8 cellular contexts compared by ENCODE assay signal in the genomic region with DNA sequence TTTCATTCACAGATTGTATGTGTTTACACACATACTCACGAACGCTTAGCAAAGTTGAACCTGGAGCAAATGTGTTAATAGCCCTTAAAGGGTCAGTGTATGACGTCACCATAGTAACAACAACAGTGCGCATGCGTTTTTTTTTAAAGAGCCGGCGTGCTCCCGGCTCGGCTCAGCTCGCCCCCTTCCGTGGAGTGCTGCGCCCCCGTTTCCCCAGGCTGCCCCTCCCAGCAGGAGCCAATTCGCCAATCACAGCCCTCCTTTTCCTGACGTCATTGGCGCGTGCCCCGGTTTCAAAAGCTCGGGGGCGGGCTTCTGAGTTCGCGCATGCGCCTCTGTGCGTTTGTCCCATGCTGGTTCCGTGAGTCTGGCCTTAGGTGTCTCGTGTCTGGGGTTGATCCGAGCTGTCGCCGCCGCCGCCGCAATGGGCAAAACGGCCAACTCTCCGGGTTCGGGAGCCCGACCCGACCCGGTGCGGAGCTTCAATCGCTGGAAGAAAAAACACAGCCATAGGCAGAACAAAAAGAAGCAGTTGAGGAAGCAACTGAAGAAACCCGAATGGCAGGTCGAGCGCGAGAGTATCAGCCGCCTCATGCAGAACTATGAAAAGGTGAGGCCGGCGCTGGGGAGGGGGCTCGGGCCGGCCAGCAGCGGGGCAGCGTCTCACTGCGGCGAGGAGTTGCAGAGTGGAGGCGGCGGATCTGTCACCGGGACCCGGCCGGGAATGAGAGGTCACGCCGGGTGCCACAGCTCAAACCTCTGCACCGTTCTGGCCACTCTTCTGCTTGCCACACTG. TPM values are rescaled to one million over a fixed set of nuclear protein-coding genes. Genes with fewer than 3 reads are reported as not detected.
A peak's percentile ranks its signal among the peaks of the same experiment; 100 is the strongest.
DNase-seq lines count a peak whose midpoint lies in the region; ATAC-seq and TF ChIP-seq lines count a peak whose summit lies in the region.

A gene (plus strand): TSS at position 340 of the 796 bp plus-strand sequence. CDS start 85 bp downstream, at position 425.

- DNase-seq in CD1c-positive myeloid dendritic cell (ENCODE audit: extremely low spot score) = peak; percentile 99
- DNase-seq in NCI-H82 (lab: John Stamatoyannopoulos, UW) = peak; percentile 98
- peak; percentile 96 to 98 for DNase-seq in activated CD4-positive, alpha-beta T cell treated with anti-CD3 and anti-CD28 coated beads, Interleukin-2, amount 50 U/mL, for 48 hours
- peak; percentile 96 to 98 (median 97) for DNase-seq in dorsolateral prefrontal cortex
- DNase-seq in stimulated activated CD4-positive, alpha-beta T cell treated with anti-CD3 and anti-CD28 coated beads, Interleukin-4, amount 100 ng/mL, for 24 hours = peak; percentile 98

- peak within 1 kb of the TSS; percentile 90 to 93 for H3K9ac ChIP-seq in liver (ENCODE audit: low read depth in 1 of 2, low read length in 2 of 2)

- intact Hi-C loops in dorsolateral prefrontal cortex (cut with DNase I) = loop anchor here (2.0 to 10.0 kb wide), 7 partner anchors 170 to 658 kb away; a partner anchor contains a TSS

- peaks cover 3 to 18% (median 10%) of the 10 kb centered on the region in 4 donors for H3K4me1 ChIP-seq in liver (ENCODE audit: control insufficient read depth in 4 of 4, insufficient read depth in 4 of 4, low read length in 3 of 4)

- TF ChIP-seq CTCF in dorsolateral prefrontal cortex (IDR thresholded peaks at IDR 0.05 in 54 of 56, conservative IDR thresholded peaks at IDR 0.05 in 2 of 56; ENCODE audit: low read depth in 1 of 56, partially characterized antibody in 56 of 56) (peak in 53 of 56 donors; percentile 11 to 69 (median 42)), liver (IDR thresholded peaks at IDR 0.05; ENCODE audit: low read depth, low read length, missing input control) (no peak)

- no peaks in the 10 kb centered on the region for H3K9me3 ChIP-seq in liver (ENCODE audit: control insufficient read depth in 4 of 4, low read length in 3 of 4)

- ATAC-seq in GM19397 (IDR thresholded peaks at IDR 0.05; ENCODE audit: unreplicated experiment) (peak; percentile 77), HG03571 (IDR thresholded peaks at IDR 0.05; ENCODE audit: unreplicated experiment) (peak; percentile 85)

- H3K4me3 ChIP-seq in dorsolateral prefrontal cortex (peak within 1 kb of the TSS; percentile 70 to 100 (median 92)), liver (ENCODE audit: low read depth in 1 of 3, low read length in 3 of 3) (peak within 1 kb of the TSS; percentile 64 to 88 (median 73))

- H3K27ac ChIP-seq in dorsolateral prefrontal cortex (peak within 1 kb of the TSS in 44 of 59 donors; percentile 26 to 85 (median 65)), liver (ENCODE audit: low read depth in 1 of 2, low read length in 2 of 2) (peak within 1 kb of the TSS; percentile 67 to 72)

- H3K36me3 ChIP-seq in liver (ENCODE audit: control insufficient read depth in 4 of 4, insufficient read depth in 3 of 4, low read depth in 1 of 4, low read length in 3 of 4) = no peaks in the 10 kb centered on the region

- TF ChIP-seq RAD21 in liver (IDR thresholded peaks at IDR 0.05) = peak; percentile 25 to 29

- H3K27me3 ChIP-seq in dorsolateral prefrontal cortex (no peaks in the 10 kb centered on the region), liver (ENCODE audit: control insufficient read depth in 4 of 4, insufficient read depth in 4 of 4, low read length in 3 of 4) (no peaks in the 10 kb centered on the region)

- WGBS in liver = under 1% methylated on average over 61 of the region's 61 CpGs

TF ChIP-seq in liver, 16 proteins besides CTCF, POLR2A, EP300 and RAD21:
- TF ChIP-seq SP1 (IDR thresholded peaks at IDR 0.05) (peak; percentile 69), HNF4A (conservative IDR thresholded peaks at IDR 0.05) (peak; percentile 32 to 36), HNF4G (IDR thresholded peaks at IDR 0.05) (no peak), FOXA1 (IDR thresholded peaks at IDR 0.05) (no peak), YY1 (IDR thresholded peaks at IDR 0.05) (peak; percentile 30), FOXA2 (IDR thresholded peaks at IDR 0.05) (peak; percentile 33), JUND (IDR thresholded peaks at IDR 0.05) (peak; percentile 86 to 91), EGR1 (IDR thresholded peaks at IDR 0.05; ENCODE audit: low read depth in 2 of 2) (peak; percentile 51 to 84), GABPA (IDR thresholded peaks at IDR 0.05 in 1 of 2, conservative IDR thresholded peaks at IDR 0.05 in 1 of 2) (peak in 1 of 2 donors; percentile 78), TAF1 (conservative IDR thresholded peaks at IDR 0.05) (no peak), RXRA (IDR thresholded peaks at IDR 0.05) (peak; percentile 26 to 52), NR2F2 (IDR thresholded peaks at IDR 0.05) (no peak)
- TF ChIP-seq, protein P1, sequence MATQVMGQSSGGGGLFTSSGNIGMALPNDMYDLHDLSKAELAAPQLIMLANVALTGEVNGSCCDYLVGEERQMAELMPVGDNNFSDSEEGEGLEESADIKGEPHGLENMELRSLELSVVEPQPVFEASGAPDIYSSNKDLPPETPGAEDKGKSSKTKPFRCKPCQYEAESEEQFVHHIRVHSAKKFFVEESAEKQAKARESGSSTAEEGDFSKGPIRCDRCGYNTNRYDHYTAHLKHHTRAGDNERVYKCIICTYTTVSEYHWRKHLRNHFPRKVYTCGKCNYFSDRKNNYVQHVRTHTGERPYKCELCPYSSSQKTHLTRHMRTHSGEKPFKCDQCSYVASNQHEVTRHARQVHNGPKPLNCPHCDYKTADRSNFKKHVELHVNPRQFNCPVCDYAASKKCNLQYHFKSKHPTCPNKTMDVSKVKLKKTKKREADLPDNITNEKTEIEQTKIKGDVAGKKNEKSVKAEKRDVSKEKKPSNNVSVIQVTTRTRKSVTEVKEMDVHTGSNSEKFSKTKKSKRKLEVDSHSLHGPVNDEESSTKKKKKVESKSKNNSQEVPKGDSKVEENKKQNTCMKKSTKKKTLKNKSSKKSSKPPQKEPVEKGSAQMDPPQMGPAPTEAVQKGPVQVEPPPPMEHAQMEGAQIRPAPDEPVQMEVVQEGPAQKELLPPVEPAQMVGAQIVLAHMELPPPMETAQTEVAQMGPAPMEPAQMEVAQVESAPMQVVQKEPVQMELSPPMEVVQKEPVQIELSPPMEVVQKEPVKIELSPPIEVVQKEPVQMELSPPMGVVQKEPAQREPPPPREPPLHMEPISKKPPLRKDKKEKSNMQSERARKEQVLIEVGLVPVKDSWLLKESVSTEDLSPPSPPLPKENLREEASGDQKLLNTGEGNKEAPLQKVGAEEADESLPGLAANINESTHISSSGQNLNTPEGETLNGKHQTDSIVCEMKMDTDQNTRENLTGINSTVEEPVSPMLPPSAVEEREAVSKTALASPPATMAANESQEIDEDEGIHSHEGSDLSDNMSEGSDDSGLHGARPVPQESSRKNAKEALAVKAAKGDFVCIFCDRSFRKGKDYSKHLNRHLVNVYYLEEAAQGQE (IDR thresholded peaks at IDR 0.05) = no peak
- TF ChIP-seq, protein P2, sequence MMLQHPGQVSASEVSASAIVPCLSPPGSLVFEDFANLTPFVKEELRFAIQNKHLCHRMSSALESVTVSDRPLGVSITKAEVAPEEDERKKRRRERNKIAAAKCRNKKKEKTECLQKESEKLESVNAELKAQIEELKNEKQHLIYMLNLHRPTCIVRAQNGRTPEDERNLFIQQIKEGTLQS (IDR thresholded peaks at IDR 0.05) = no peak
- TF ChIP-seq, protein P3, sequence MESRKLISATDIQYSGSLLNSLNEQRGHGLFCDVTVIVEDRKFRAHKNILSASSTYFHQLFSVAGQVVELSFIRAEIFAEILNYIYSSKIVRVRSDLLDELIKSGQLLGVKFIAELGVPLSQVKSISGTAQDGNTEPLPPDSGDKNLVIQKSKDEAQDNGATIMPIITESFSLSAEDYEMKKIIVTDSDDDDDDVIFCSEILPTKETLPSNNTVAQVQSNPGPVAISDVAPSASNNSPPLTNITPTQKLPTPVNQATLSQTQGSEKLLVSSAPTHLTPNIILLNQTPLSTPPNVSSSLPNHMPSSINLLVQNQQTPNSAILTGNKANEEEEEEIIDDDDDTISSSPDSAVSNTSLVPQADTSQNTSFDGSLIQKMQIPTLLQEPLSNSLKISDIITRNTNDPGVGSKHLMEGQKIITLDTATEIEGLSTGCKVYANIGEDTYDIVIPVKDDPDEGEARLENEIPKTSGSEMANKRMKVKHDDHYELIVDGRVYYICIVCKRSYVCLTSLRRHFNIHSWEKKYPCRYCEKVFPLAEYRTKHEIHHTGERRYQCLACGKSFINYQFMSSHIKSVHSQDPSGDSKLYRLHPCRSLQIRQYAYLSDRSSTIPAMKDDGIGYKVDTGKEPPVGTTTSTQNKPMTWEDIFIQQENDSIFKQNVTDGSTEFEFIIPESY (IDR thresholded peaks at IDR 0.05) = peak; percentile 26
- TF ChIP-seq, protein P4, sequence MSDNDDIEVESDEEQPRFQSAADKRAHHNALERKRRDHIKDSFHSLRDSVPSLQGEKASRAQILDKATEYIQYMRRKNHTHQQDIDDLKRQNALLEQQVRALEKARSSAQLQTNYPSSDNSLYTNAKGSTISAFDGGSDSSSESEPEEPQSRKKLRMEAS (IDR thresholded peaks at IDR 0.05) = peak; percentile 93
TF ChIP-seq in liver: peak in this region for 10.

RNA-seq across cellular contexts. Expression of the gene that starts here (rescaled TPM):
- total RNA-seq in dorsolateral prefrontal cortex = 10 to 100 TPM; 20.8 to 50.0 (median 34.1) TPM
- total RNA-seq in liver = 10 to 100 TPM in 1 of 2 donors, 1 to 10 TPM in 1; 8.0 to 11.8 TPM
- polyA plus RNA-seq in liver = 1 to 10 TPM; 8.2 to 9.7 TPM

Comparison
In these comparisons a context has a peak if more than half of its experiments do, and no peak if none do; other contexts are left out.
1. Peak in every context shown above with its lines: DNase-seq, ATAC-seq, H3K4me3 ChIP-seq and H3K27ac ChIP-seq.